ENCODE assay signal across 10 cellular contexts in genomic region chr11:102530558-102530957, GRCh38. TPM values are rescaled to one million over a fixed set of nuclear protein-coding genes. Genes with fewer than 3 reads are reported as not detected.
DNase-seq lines count a peak whose midpoint lies in the region; ATAC-seq and TF ChIP-seq lines count a peak whose summit lies in the region.
"Had no signal": no experiment of that assay in that cellular context is flagged by ENCODE, and none has a peak within 500 bp of the region (broad histone marks: within the 10 kb centered on the region; RNA-seq: fewer than 3 reads in every experiment).

Gene MMP7, minus strand, starts transcription at chr11:102530747. Its CDS starts 47 bp downstream, at chr11:102530700.

- H3K27me3 ChIP-seq in brain microvascular endothelial cell (replicated peaks), result no peaks in the 10 kb centered on the region

- H3K9me3 ChIP-seq in mucosa of descending colon, result no peaks in the 10 kb centered on the region

- peak; percentile 53 for ATAC-seq in HG03565 (IDR thresholded peaks at IDR 0.05; ENCODE audit: unreplicated experiment)
- ATAC-seq in mucosa of descending colon, result peak; percentile 83

- in situ Hi-C loops in brain microvascular endothelial cell (cut with HindIII; ENCODE audit: low pct_ligation_motif_present, low sequenced_read_pairs), result no loop called here

- intact Hi-C loops in mucosa of descending colon (cut with DNase I, micrococcal nuclease), result no loop called here

- no peaks in the 10 kb centered on the region for H3K36me3 ChIP-seq in brain microvascular endothelial cell (replicated peaks)
- H3K36me3 ChIP-seq in mucosa of descending colon (ENCODE audit: low read depth), result no peaks in the 10 kb centered on the region

- H3K4me1 ChIP-seq in mucosa of descending colon (ENCODE audit: low read depth), result no peaks in the 10 kb centered on the region

- H3K27ac ChIP-seq in brain microvascular endothelial cell, result no peak within 1 kb of the TSS

- DNase-seq in GM04503 (ENCODE audit: low read depth) (peak; percentile 36), brain microvascular endothelial cell (peak; percentile 26), mucosa of descending colon (peak in 1 of 3 donors; percentile 26), C1 segment of cervical spinal cord (lab: John Stamatoyannopoulos, UW) (no peak), hippocampal formation (lab: John Stamatoyannopoulos, UW) (no peak), HPDE6-E6E7 (ENCODE audit: extremely low spot score) (no peak)
- no peak for DNase-seq in activated CD4-positive, alpha-beta T cell treated with anti-CD3 and anti-CD28 coated beads for 48 hours
- DNase-seq: activated CD4-positive, alpha-beta T cell treated with anti-CD3 and anti-CD28 coated beads for 4 hours; stimulated activated CD4-positive, alpha-beta T cell treated with anti-CD3 and anti-CD28 coated beads, Interleukin-4, amount 100 ng/mL, for 24 hours had no signal

- H3K4me3 ChIP-seq in brain microvascular endothelial cell (ENCODE audit: low read depth, low read length) (no peak within 1 kb of the TSS), mucosa of descending colon (no peak within 1 kb of the TSS)

- TF ChIP-seq CTCF in brain microvascular endothelial cell (IDR thresholded peaks at IDR 0.05; ENCODE audit: low read depth, low read length, missing control alignments) (no peak), mucosa of descending colon (IDR thresholded peaks at IDR 0.05) (no peak)

RNA-seq across cellular contexts. Expression of gene MMP7, which starts in this region (rescaled TPM):
- total RNA-seq in mucosa of descending colon, result not detected

Comparison
In these comparisons a context has a peak if more than half of its experiments do, and no peak if none do; other contexts are left out.
1. Peak in ATAC-seq in mucosa of descending colon; RNA of the gene not detected or under 1 TPM.
2. DNase-seq: peak in GM04503 (single experiment) and brain microvascular endothelial cell (single experiment); none in C1 segment of cervical spinal cord (0 of 14), hippocampal formation (0 of 2), activated CD4-positive, alpha-beta T cell treated with anti-CD3 and anti-CD28 coated beads for 48 hours (single experiment) and HPDE6-E6E7 (single experiment).